21 cellular contexts compared by ENCODE assay signal in the genomic region with DNA sequence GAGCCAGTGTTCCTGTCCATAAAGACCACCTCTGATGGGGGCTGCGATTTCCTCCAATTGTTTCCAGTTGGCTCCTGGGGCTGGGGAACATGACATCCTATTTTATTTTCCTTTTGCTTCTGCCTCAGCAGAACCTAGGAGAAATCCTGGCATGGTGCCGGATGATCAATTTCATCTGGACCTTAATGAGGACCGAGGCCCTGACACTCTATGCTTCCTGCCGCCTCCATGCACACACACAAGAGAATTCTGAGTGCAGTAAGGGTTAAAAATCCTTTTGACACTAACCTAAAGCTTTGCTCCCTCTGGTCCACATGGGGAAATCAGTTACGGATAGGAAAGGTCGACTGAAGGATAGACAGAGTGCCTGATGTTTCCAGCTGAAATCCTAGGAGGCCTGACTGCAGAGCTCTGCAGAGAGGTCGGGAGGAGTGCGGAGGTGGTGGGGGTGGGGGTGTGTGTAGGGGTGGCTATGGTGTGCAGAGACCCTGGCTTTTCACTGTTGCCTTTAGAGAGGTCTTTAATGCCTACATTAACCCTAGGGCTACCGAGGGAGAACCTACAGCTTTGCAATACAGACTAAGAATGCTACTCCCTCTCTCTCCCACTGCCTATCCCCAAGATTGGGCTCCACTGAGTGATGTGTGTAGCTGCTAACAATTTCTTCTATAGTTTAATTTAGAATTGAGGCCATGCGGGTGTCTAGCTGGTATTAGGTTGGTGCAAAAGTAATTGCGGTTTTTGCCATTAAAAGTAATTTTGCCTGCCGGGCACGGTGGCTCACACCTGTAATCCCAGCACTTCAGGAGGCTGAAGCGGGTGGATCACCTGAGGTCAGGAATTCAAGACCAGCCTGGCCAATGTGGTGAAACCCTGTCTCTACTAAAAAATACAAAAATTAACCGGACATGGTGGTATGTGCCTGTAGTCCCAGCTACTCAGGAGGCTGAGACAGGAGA. TPM values are rescaled to one million over a fixed set of nuclear protein-coding genes. Genes with fewer than 3 reads are reported as not detected.
DNase-seq lines count a peak whose midpoint lies in the region; ATAC-seq, FAIRE-seq and TF ChIP-seq lines count a peak whose summit lies in the region.
"Had no signal": no experiment of that assay in that cellular context is flagged by ENCODE, and none has a peak within 500 bp of the region (broad histone marks: within the 10 kb centered on the region; RNA-seq: fewer than 3 reads in every experiment).

No MANE protein-coding gene starts in this region.

- POLR2A ChIA-PET in HepG2 (lab: Yijun Ruan, JAX) (no interaction called here), GM10248 (lab: Yijun Ruan, JAX) (no interaction called here)

- ATAC-seq in HepG2 (no peak), right lobe of liver (no peak)

- no peaks in the 10 kb centered on the region for H3K36me3 ChIP-seq in HepG2 (replicated peaks in 1 of 2; ENCODE audit: control insufficient read depth in 1 of 2, insufficient read depth in 2 of 2, low read length in 2 of 2)
- H3K36me3 ChIP-seq in right lobe of liver, result no peaks in the 10 kb centered on the region
- H3K36me3 ChIP-seq in parathyroid adenoma (ENCODE audit: control insufficient read depth, insufficient read depth, low read length), result no peaks in the 10 kb centered on the region
- no peaks in the 10 kb centered on the region for H3K36me3 ChIP-seq in H7 (replicated peaks; ENCODE audit: control insufficient read depth, insufficient read depth, low read length)
- no peaks in the 10 kb centered on the region for H3K36me3 ChIP-seq in WERI-Rb-1
- H3K36me3 ChIP-seq: Peyer's patch, SJSA1 had no signal

- no peaks in the 10 kb centered on the region for H3K9me3 ChIP-seq in HepG2 (ENCODE audit: low read length)
- H3K9me3 ChIP-seq in right lobe of liver, result no peaks in the 10 kb centered on the region
- H3K9me3 ChIP-seq in parathyroid adenoma (ENCODE audit: control insufficient read depth, low read length), result no peaks in the 10 kb centered on the region
- no peaks in the 10 kb centered on the region for H3K9me3 ChIP-seq in WERI-Rb-1 (ENCODE audit: severe bottlenecking)
- H3K9me3 ChIP-seq: Caco-2, Peyer's patch, SJSA1 had no signal

- H3K27me3 ChIP-seq in HepG2 (ENCODE audit: control insufficient read depth in 1 of 2, insufficient read depth in 2 of 2, low read length in 2 of 2) (no peaks in the 10 kb centered on the region; a peak in 1 of 5 replicates), right lobe of liver (no peaks in the 10 kb centered on the region), parathyroid adenoma (ENCODE audit: control insufficient read depth, insufficient read depth, low read length) (no peaks in the 10 kb centered on the region), H7 (ENCODE audit: control insufficient read depth, insufficient read depth, low read length) (no peaks in the 10 kb centered on the region), WERI-Rb-1 (ENCODE audit: insufficient read depth, low read depth, severe bottlenecking) (no peaks in the 10 kb centered on the region)
- H3K27me3 ChIP-seq: Peyer's patch, SJSA1 had no signal

- H4K20me1 ChIP-seq in HepG2 (ENCODE audit: insufficient read depth, low read length), result no peaks in the 10 kb centered on the region

- no peak overlapping the region for H3K27ac ChIP-seq in HepG2 (ENCODE audit: extremely low read length, insufficient read depth, low read length)
- H3K27ac ChIP-seq in right lobe of liver, result no peak overlapping the region
- H3K27ac ChIP-seq in parathyroid adenoma, result no peak overlapping the region
- H3K27ac ChIP-seq in WERI-Rb-1, result no peak overlapping the region
- H3K27ac ChIP-seq: Peyer's patch, SJSA1 had no signal

- TF ChIP-seq RAD21 in HepG2 (CRISPR knock-in tag; IDR thresholded peaks at IDR 0.05), result no peak

- DNase-seq in HepG2 (ENCODE audit: low spot score) (no peak), right lobe of liver (no peak), fibroblast of mammary gland (ENCODE audit: low read depth) (peak; percentile 37), H7 (no peak), GM10248 (ENCODE audit: extremely low spot score) (no peak), WERI-Rb-1 (no peak)
- DNase-seq: Caco-2; CD4-positive, alpha-beta T cell; GDM1; KBM-7; MV-4-11; NCI-H1436; NCI-H1930; NCI-H345; NCI-H526; NK-92 treated with Interleukin-12 subunit alpha and Interleukin-12 subunit beta, amount 100 ng/mL, for 24 hours; Peyer's patch had no signal

- H3K4me2 ChIP-seq in HepG2 (ENCODE audit: low read depth, low read length), result no peak overlapping the region
- H3K4me2 ChIP-seq in parathyroid adenoma (ENCODE audit: low read length), result no peak overlapping the region
- H3K4me2 ChIP-seq: GM23338 had no signal

- FAIRE-seq in HepG2 (lab: Jason Lieb, UNC), result no peak
- FAIRE-seq: A204.1 had no signal

- H3K4me1 ChIP-seq in HepG2 (ENCODE audit: insufficient read depth, low read length), result no peaks in the 10 kb centered on the region
- H3K4me1 ChIP-seq in right lobe of liver, result no peaks in the 10 kb centered on the region
- no peaks in the 10 kb centered on the region for H3K4me1 ChIP-seq in parathyroid adenoma
- H3K4me1 ChIP-seq: Caco-2, Peyer's patch, SJSA1 had no signal

- H3K4me3 ChIP-seq in HepG2 (replicated peaks in 1 of 3; ENCODE audit: insufficient read depth in 1 of 3, low read depth in 2 of 3, low read length in 3 of 3) (no peak overlapping the region), right lobe of liver (no peak overlapping the region), fibroblast of mammary gland (ENCODE audit: control insufficient read depth, low read depth, low read length) (no peak overlapping the region), parathyroid adenoma (ENCODE audit: low read depth, low read length) (no peak overlapping the region), H7 (ENCODE audit: insufficient read depth, low read depth, low read length) (no peak overlapping the region), WERI-Rb-1 (ENCODE audit: low read depth, low read length) (no peak overlapping the region)
- H3K4me3 ChIP-seq: GM23338, Peyer's patch, SJSA1 had no signal

- in situ Hi-C loops in HepG2 (cut with HindIII; ENCODE audit: extremely low pct_ligation_motif_present, low pct_unique_long_range_greater_than_20kb), result no loop called here

- no TSS peak for BruUV-seq in HepG2 (replicated peaks; lab: Mats Ljungman, UMichigan)

- 30% methylated on average over 15 of the region's 15 CpGs for WGBS in HepG2 (ENCODE audit: low lambda C conversion rate)
- WGBS in right lobe of liver (ENCODE audit: insufficient coverage, low coverage, low lambda C conversion rate, missing lambda C conversion rate), result 72% methylated on average over 12 of the region's 15 CpGs

- CTCF ChIA-PET in HepG2 (lab: Yijun Ruan, JAX; ENCODE audit: low intra/inter-chr PET ratio, low total read pairs), result no interaction called here
- CTCF ChIA-PET in GM10248 (lab: Yijun Ruan, JAX), result interaction anchor here (1.4 to 4.7 kb wide), 4 partner anchors 12 to 199 kb away, joined by 3 to 27 read pairs (median 8); no protein-coding TSS in a partner anchor

- H3K79me2 ChIP-seq in HepG2 (ENCODE audit: insufficient read depth, low read length), result no peaks in the 10 kb centered on the region
- H3K79me2 ChIP-seq in parathyroid adenoma, result no peaks in the 10 kb centered on the region

- H2AFZ ChIP-seq in HepG2 (ENCODE audit: low read length) (no peak overlapping the region), parathyroid adenoma (peak overlapping the region; percentile 15)
- H2AFZ ChIP-seq: GM23338 had no signal

- intact Hi-C loops in HepG2 (cut with micrococcal nuclease; ENCODE audit: unreplicated experiment) (no loop called here), right lobe of liver (cut with DNase I) (loop anchor here (10.0 kb wide), 3 partner anchors 165 to 275 kb away; partner anchors contain the start of genes FADS3 (in 1 of the 2), FEN1 (in 1 of the 2) and TMEM258 (in 1 of the 2))

- H3K9ac ChIP-seq in HepG2 (ENCODE audit: insufficient read depth, low read depth, low read length) (no peak overlapping the region), parathyroid adenoma (no peak overlapping the region)

- TF ChIP-seq CTCF in HepG2 (CRISPR knock-in tag; IDR thresholded peaks at IDR 0.05) (no peak), right lobe of liver (IDR thresholded peaks at IDR 0.05) (no peak), fibroblast of mammary gland (conservative IDR thresholded peaks at IDR 0.05; ENCODE audit: control insufficient read depth, insufficient read depth, low read depth, low read length) (no peak), parathyroid adenoma (IDR thresholded peaks at IDR 0.05) (no peak), GM10248 (IDR thresholded peaks at IDR 0.05; ENCODE audit: control extremely low read depth, extremely low read depth, low read depth, missing control alignments) (no peak), WERI-Rb-1 (IDR thresholded peaks at IDR 0.05; ENCODE audit: low read depth, low read length) (no peak)

- TF ChIP-seq POLR2A in HepG2 (IDR thresholded peaks at IDR 0.05; ENCODE audit: insufficient read depth in 1 of 2, low read depth in 2 of 2, low read length in 2 of 2) (no peak), right lobe of liver (IDR thresholded peaks at IDR 0.05) (no peak)

- no peak for TF ChIP-seq EP300 in HepG2 (IDR thresholded peaks at IDR 0.05; ENCODE audit: low read depth in 2 of 2, low read length in 2 of 2)
- TF ChIP-seq EP300 in HepG2 (CRISPR knock-in tag; IDR thresholded peaks at IDR 0.05; ENCODE audit: borderline replicate concordance), result no peak

RNA-seq across cellular contexts. Expression of gene INCENP, which starts 53.6 kb away (rescaled TPM):
- total RNA-seq in HepG2 (2016; rRNA removed; fragmentation: Illumina TruSeq; extraction: Trizol) (37.3 and 38.1 TPM in 2 replicates), right lobe of liver (1 to 10 TPM; 6.4 to 8.9 (median 7.1) TPM)
- total RNA-seq in HepG2 (2016; cell fraction: cytosol; rRNA removed; fragmentation: Illumina TruSeq; extraction: Trizol; ENCODE audit: low read depth), result 3.3 and 3.7 TPM in 2 replicates
- 27.3 and 37.0 TPM in 2 replicates for total RNA-seq in HepG2 (2016; cell fraction: insoluble cytoplasmic fraction; rRNA removed; fragmentation: Illumina TruSeq; extraction: Trizol)
- total RNA-seq in HepG2 (2016; cell fraction: membrane; rRNA removed; fragmentation: Illumina TruSeq; extraction: Trizol), result 14.0 and 15.7 TPM in 2 replicates
- total RNA-seq in HepG2 (2016; cell fraction: nucleus; rRNA removed; fragmentation: Illumina TruSeq; extraction: Trizol), result 36.6 and 40.2 TPM in 2 replicates
- 10.4 and 14.1 TPM in 2 replicates for polyA plus RNA-seq in HepG2 (2011; rRNA removed)
- polyA plus RNA-seq in HepG2 (2011; cell fraction: cytosol; rRNA removed), result 5.0 and 8.4 TPM in 2 replicates
- 42.9 and 73.5 TPM in 2 replicates for polyA plus RNA-seq in HepG2 (2011; cell fraction: nucleus; rRNA removed)
- polyA plus RNA-seq in HepG2 (2012), result 8.6 and 15.4 TPM in 2 replicates
- polyA plus RNA-seq in HepG2 (2016; cell fraction: cytosol; fragmentation: Illumina TruSeq; extraction: Trizol; ENCODE audit: low read depth), result 1.1 and 1.2 TPM in 2 replicates
- polyA plus RNA-seq in HepG2 (2016; cell fraction: insoluble cytoplasmic fraction; fragmentation: Illumina TruSeq; extraction: Trizol; ENCODE audit: low read depth), result 17.0 and 26.2 TPM in 2 replicates
- polyA plus RNA-seq in HepG2 (2016; cell fraction: membrane; fragmentation: Illumina TruSeq; extraction: Trizol; ENCODE audit: low read depth), result 2.3 and 4.0 TPM in 2 replicates
- 69.9 and 91.3 TPM in 2 replicates for polyA plus RNA-seq in HepG2 (2016; cell fraction: nucleus; fragmentation: Illumina TruSeq; extraction: Trizol; ENCODE audit: insufficient read depth, low read depth)
- polyA minus RNA-seq in HepG2 (2011; rRNA and poly(A)+ RNA removed; ENCODE audit: low replicate concordance), result 25.1 and 110 TPM in 2 replicates
- polyA minus RNA-seq in HepG2 (2011; cell fraction: cytosol; rRNA and poly(A)+ RNA removed), result 18.4 and 29.2 TPM in 2 replicates
- 10.9 and 15.5 TPM in 2 replicates for polyA minus RNA-seq in HepG2 (2011; cell fraction: nucleus; rRNA and poly(A)+ RNA removed)
- 96.8 and 107 TPM in 2 replicates for total RNA-seq in H7 (2014; rRNA removed; shearing (Covaris generic))
